ENCODE assay signal across 8 cellular contexts in genomic region chr2:19955544-19956422, GRCh38. TPM values are rescaled to one million over a fixed set of nuclear protein-coding genes. Genes with fewer than 3 reads are reported as not detected.
A peak's percentile ranks its signal among the peaks of the same experiment; 100 is the strongest.
DNase-seq lines count a peak whose midpoint lies in the region; ATAC-seq, FAIRE-seq and TF ChIP-seq lines count a peak whose summit lies in the region.

No MANE protein-coding gene starts in this region.

- H3K27me3 Mint-ChIP-seq in activated naive CD8-positive, alpha-beta T cell treated with anti-CD3 and anti-CD28 coated beads for 36 hours, result no peaks in the 10 kb centered on the region
- H3K27me3 Mint-ChIP-seq in glutamatergic neuron (ENCODE audit: unreplicated experiment) (no peaks in the 10 kb centered on the region), progenitor cell of endocrine pancreas (no peaks in the 10 kb centered on the region)

- H3K9me3 Mint-ChIP-seq in activated naive CD8-positive, alpha-beta T cell treated with anti-CD3 and anti-CD28 coated beads for 36 hours, result no peaks in the 10 kb centered on the region
- H3K9me3 Mint-ChIP-seq in glutamatergic neuron (ENCODE audit: unreplicated experiment), result no peaks in the 10 kb centered on the region
- H3K9me3 Mint-ChIP-seq in progenitor cell of endocrine pancreas (ENCODE audit: low read depth), result no peaks in the 10 kb centered on the region

- H3K4me3 Mint-ChIP-seq in activated naive CD8-positive, alpha-beta T cell treated with anti-CD3 and anti-CD28 coated beads for 36 hours, result no peak overlapping the region
- H3K4me3 Mint-ChIP-seq in glutamatergic neuron (ENCODE audit: unreplicated experiment) (no peak overlapping the region), progenitor cell of endocrine pancreas (ENCODE audit: low read depth) (no peak overlapping the region)

- peaks cover 11% of the 10 kb centered on the region for H3K36me3 Mint-ChIP-seq in activated naive CD8-positive, alpha-beta T cell treated with anti-CD3 and anti-CD28 coated beads for 36 hours
- H3K36me3 Mint-ChIP-seq in glutamatergic neuron (ENCODE audit: unreplicated experiment) (no peaks in the 10 kb centered on the region), progenitor cell of endocrine pancreas (ENCODE audit: insufficient read depth) (peaks cover 5% of the 10 kb centered on the region)

- TF ChIP-seq CTCF in glutamatergic neuron (IDR thresholded peaks at IDR 0.05; ENCODE audit: partially characterized antibody, unreplicated experiment) (peak; percentile 74), progenitor cell of endocrine pancreas (IDR thresholded peaks at IDR 0.05; ENCODE audit: unreplicated experiment) (peak; percentile 82), omental fat pad (IDR thresholded peaks at IDR 0.05) (no peak)

- DNase-seq in KG1 (lab: John Stamatoyannopoulos, UW) (peak; percentile 14), RCC 7860 (ENCODE audit: low spot score) (peak; percentile 46), glutamatergic neuron (peak; percentile 65), progenitor cell of endocrine pancreas (ENCODE audit: low spot score, unreplicated experiment) (peak; percentile 35), omental fat pad (ENCODE audit: low spot score) (no peak)
- DNase-seq in activated naive CD8-positive, alpha-beta T cell treated with anti-CD3 and anti-CD28 coated beads for 36 hours, result peak; percentile 23

- peak; percentile 82 for ATAC-seq in GM21737 (IDR thresholded peaks at IDR 0.05; ENCODE audit: unreplicated experiment)
- ATAC-seq in omental fat pad (ENCODE audit: low FRiP score), result no peak

- no peaks in the 10 kb centered on the region for H3K4me1 Mint-ChIP-seq in activated naive CD8-positive, alpha-beta T cell treated with anti-CD3 and anti-CD28 coated beads for 36 hours
- H3K4me1 Mint-ChIP-seq in glutamatergic neuron (ENCODE audit: low read depth, unreplicated experiment) (no peaks in the 10 kb centered on the region), progenitor cell of endocrine pancreas (ENCODE audit: low read depth) (no peaks in the 10 kb centered on the region)

- FAIRE-seq in G401.6 (lab: Jason Lieb, UNC), result peak; percentile 98
- FAIRE-seq in RCC 7860 (lab: Jason Lieb, UNC), result peak; percentile 79

- H3K27ac Mint-ChIP-seq in activated naive CD8-positive, alpha-beta T cell treated with anti-CD3 and anti-CD28 coated beads for 36 hours, result no peak overlapping the region
- H3K27ac Mint-ChIP-seq in glutamatergic neuron (ENCODE audit: unreplicated experiment) (no peak overlapping the region), progenitor cell of endocrine pancreas (no peak overlapping the region)

RNA-seq across cellular contexts. Expression of gene WDR35, which starts 34.1 kb away (rescaled TPM):
- 10 to 100 TPM; 10.1 to 10.2 TPM for total RNA-seq in activated naive CD8-positive, alpha-beta T cell treated with anti-CD3 and anti-CD28 coated beads for 36 hours
- total RNA-seq in glutamatergic neuron (ENCODE audit: unreplicated experiment) (6.4 TPM), progenitor cell of endocrine pancreas (16.5 and 17.0 TPM in 2 replicates), omental fat pad (10 to 100 TPM in 1 of 4 donors, 1 to 10 TPM in 3; 6.8 to 10.6 (median 8.1) TPM)

RNA-seq across cellular contexts. Expression of gene TTC32, which starts 54.0 kb away (rescaled TPM):
- total RNA-seq in activated naive CD8-positive, alpha-beta T cell treated with anti-CD3 and anti-CD28 coated beads for 36 hours, result 10 to 100 TPM; 14.9 to 15.3 TPM
- 15.3 TPM for total RNA-seq in glutamatergic neuron (ENCODE audit: unreplicated experiment)
- 13.2 and 15.6 TPM in 2 replicates for total RNA-seq in progenitor cell of endocrine pancreas
- 10 to 100 TPM in 1 of 4 donors, 1 to 10 TPM in 3; 6.0 to 18.1 (median 7.5) TPM for total RNA-seq in omental fat pad

RNA-seq across cellular contexts. Expression of gene MATN3, which starts 56.7 kb away (rescaled TPM):
- total RNA-seq in activated naive CD8-positive, alpha-beta T cell treated with anti-CD3 and anti-CD28 coated beads for 36 hours, result not detected
- 0.32 TPM for total RNA-seq in glutamatergic neuron (ENCODE audit: unreplicated experiment)
- total RNA-seq in progenitor cell of endocrine pancreas, result 2.5 and 3.1 TPM in 2 replicates
- total RNA-seq in omental fat pad, result 1 to 10 TPM in 3 of 4 donors, under 1 TPM in 1; 0.28 to 9.1 (median 1.5) TPM

Comparison
In these comparisons a context has a peak if more than half of its experiments do, and no peak if none do; other contexts are left out.
1. CTCF ChIP-seq: peak in glutamatergic neuron (single experiment) and progenitor cell of endocrine pancreas (single experiment); none in omental fat pad (0 of 3).